Comparison of ENCODE assay signal across 23 cellular contexts in genomic region chr9:6838158-6838557, GRCh38.
"Had no signal": no experiment of that assay in that cellular context is flagged by ENCODE, and none has a peak within 500 bp of the region (broad histone marks: within the 10 kb centered on the region; RNA-seq: fewer than 3 reads in every experiment).

No MANE protein-coding gene starts in this region.

- ATAC-seq: left cardiac atrium; lower lobe of right lung; natural killer cell treated with Interleukin-12 subunit alpha and Interleukin-12 subunit beta and Interleukin-15 and Interleukin-18, amount 100 ng/mL, for 72 hours; psoas muscle; right lobe of liver; stimulated activated memory B cell treated with anti-CD40 and anti-IgM and Interleukin-4, amounts not matched to agents 10 μg/mL and 1 μg/mL and 100 μg/mL, for 72 hours; stimulated activated naive CD8-positive, alpha-beta T cell treated with anti-CD3 and anti-CD28 coated beads, Interleukin-15, amount 100 ng/mL, for 72 hours; upper lobe of right lung had no signal

- H3K27ac Mint-ChIP-seq: memory B cell; natural killer cell treated with Interleukin-12 subunit alpha and Interleukin-12 subunit beta and Interleukin-15 and Interleukin-18, amount 100 ng/mL, for 72 hours; stimulated activated memory B cell treated with anti-CD40 and anti-IgM and Interleukin-4, amounts not matched to agents 10 μg/mL and 1 μg/mL and 100 μg/mL, for 72 hours; stimulated activated naive CD8-positive, alpha-beta T cell treated with anti-CD3 and anti-CD28 coated beads, Interleukin-15, amount 100 ng/mL, for 72 hours had no signal

- H3K27me3 Mint-ChIP-seq: memory B cell; natural killer cell treated with Interleukin-12 subunit alpha and Interleukin-12 subunit beta and Interleukin-15 and Interleukin-18, amount 100 ng/mL, for 72 hours; stimulated activated memory B cell treated with anti-CD40 and anti-IgM and Interleukin-4, amounts not matched to agents 10 μg/mL and 1 μg/mL and 100 μg/mL, for 72 hours; stimulated activated naive CD8-positive, alpha-beta T cell treated with anti-CD3 and anti-CD28 coated beads, Interleukin-15, amount 100 ng/mL, for 72 hours had no signal

- DNase-seq: cortex of kidney; dorsolateral prefrontal cortex; effector CD8-positive, alpha-beta T cell; foreskin fibroblast; head of caudate nucleus; kidney; left cardiac atrium; left ventricle myocardium inferior; lower lobe of right lung; midbrain; psoas muscle; retina; right lobe of liver; spleen; stimulated activated CD4-positive, alpha-beta T cell treated with anti-CD3 and anti-CD28 coated beads, Interleukin-15, amount 100 ng/mL, for 24 hours; stimulated activated CD4-positive, alpha-beta T cell treated with anti-CD3 and anti-CD28 coated beads, Interleukin-1b, Interleukin-23, amount 100 ng/mL, for 48 hours; stimulated activated CD4-positive, alpha-beta T cell treated with anti-CD3 and anti-CD28 coated beads, Interleukin-4, amount 100 ng/mL, for 24 hours; stimulated activated naive CD8-positive, alpha-beta T cell treated with anti-CD3 and anti-CD28 coated beads, Interleukin-15, amount 100 ng/mL, for 72 hours; testis; upper lobe of right lung had no signal

- H3K4me3 Mint-ChIP-seq: memory B cell; natural killer cell treated with Interleukin-12 subunit alpha and Interleukin-12 subunit beta and Interleukin-15 and Interleukin-18, amount 100 ng/mL, for 72 hours; stimulated activated memory B cell treated with anti-CD40 and anti-IgM and Interleukin-4, amounts not matched to agents 10 μg/mL and 1 μg/mL and 100 μg/mL, for 72 hours; stimulated activated naive CD8-positive, alpha-beta T cell treated with anti-CD3 and anti-CD28 coated beads, Interleukin-15, amount 100 ng/mL, for 72 hours had no signal

- H3K9me3 Mint-ChIP-seq: memory B cell; natural killer cell treated with Interleukin-12 subunit alpha and Interleukin-12 subunit beta and Interleukin-15 and Interleukin-18, amount 100 ng/mL, for 72 hours; stimulated activated memory B cell treated with anti-CD40 and anti-IgM and Interleukin-4, amounts not matched to agents 10 μg/mL and 1 μg/mL and 100 μg/mL, for 72 hours had no signal
